23 cellular contexts compared by ENCODE assay signal in genomic region chr7:468141-468540, GRCh38. TPM values are rescaled to one million over a fixed set of nuclear protein-coding genes. Genes with fewer than 3 reads are reported as not detected.
DNase-seq lines count a peak whose midpoint lies in the region; ATAC-seq, FAIRE-seq and TF ChIP-seq lines count a peak whose summit lies in the region.
"Had no signal": no experiment of that assay in that cellular context is flagged by ENCODE, and none has a peak within 500 bp of the region (broad histone marks: within the 10 kb centered on the region; RNA-seq: fewer than 3 reads in every experiment).

No MANE protein-coding gene starts in this region.

- H3K4me1 ChIP-seq in skeletal muscle tissue (ENCODE audit: control insufficient read depth in 3 of 3, insufficient read depth in 3 of 3, low read length in 3 of 3): peaks cover 33 to 44% (median 44%) of the 10 kb centered on the region in 3 donors
- H3K4me1 ChIP-seq: BE2C had no signal

- H3K4me3 ChIP-seq in skeletal muscle tissue (ENCODE audit: low read length in 3 of 3): no peak overlapping the region
- H3K4me3 ChIP-seq: gastroesophageal sphincter, mucosa of descending colon, Peyer's patch, suprapubic skin had no signal

- CTCF ChIA-PET in RWPE1 (lab: Yijun Ruan, JAX): no interaction called here

- H3K27ac ChIP-seq in RWPE1 (peak overlapping the region; percentile 41; the same call in 1 of the 2 replicates), skeletal muscle tissue (ENCODE audit: low read depth, low read length) (peak overlapping the region; percentile 25)
- H3K27ac ChIP-seq: gastroesophageal sphincter, parathyroid adenoma, Peyer's patch, suprapubic skin had no signal

- no peak for ATAC-seq in GM21529 (IDR thresholded peaks at IDR 0.05; ENCODE audit: unreplicated experiment)
- ATAC-seq: gastroesophageal sphincter, mucosa of descending colon, SK-N-SH treated with all-trans-retinoic acid at 6 μM for 48 hours had no signal

- no peak for TF ChIP-seq CTCF in RWPE1 (conservative IDR thresholded peaks at IDR 0.05; ENCODE audit: low read depth)

- DNase-seq in NOMO-1 treated with DMSO at 0.1 percent for 48 hours (lab: John Stamatoyannopoulos, UW; ENCODE audit: unreplicated experiment) (peak; percentile 30), NOMO-1 treated with dmso at 0.1 percent for 144 hours (lab: John Stamatoyannopoulos, UW; ENCODE audit: unreplicated experiment) (no peak), RWPE1 (ENCODE audit: low spot score) (no peak), islet precursor cell (peak; percentile 4), HTR-8/SVneo (ENCODE audit: insufficient read length, low spot score) (no peak)
- no peak for DNase-seq in effector CD4-positive, alpha-beta T cell
- DNase-seq: activated CD4-positive, alpha-beta T cell treated with anti-CD3 and anti-CD28 coated beads, Interleukin-2, amount 10 ng/mL, durations not matched to agents 24 days and 14 days; activated naive CD8-positive, alpha-beta T cell treated with anti-CD3 and anti-CD28 coated beads, Interleukin-2, amount 50 U/mL, for 24 hours; BE2C; Karpas-422; NCI-H1105 treated with DMSO at 0.1 percent for 48 hours; NCI-H774; stimulated activated CD4-positive, alpha-beta T cell treated with anti-CD3 and anti-CD28 coated beads, Interleukin-4, amount 100 ng/mL, for 4 hours had no signal

- H3K9ac ChIP-seq in skeletal muscle tissue (ENCODE audit: low read depth in 1 of 3, low read length in 3 of 3): no peak overlapping the region
- H3K9ac ChIP-seq: parathyroid adenoma had no signal

- H3K27me3 ChIP-seq in skeletal muscle tissue (ENCODE audit: control insufficient read depth in 3 of 3, insufficient read depth in 3 of 3, low read length in 3 of 3): peaks cover 4 to 25% (median 6%) of the 10 kb centered on the region in 3 donors
- H3K27me3 ChIP-seq: BE2C, gastroesophageal sphincter, Peyer's patch had no signal

- H3K9me3 ChIP-seq in skeletal muscle tissue (ENCODE audit: control insufficient read depth in 3 of 3, low read length in 3 of 3): peaks cover 0 to 4% (median 0%) of the 10 kb centered on the region in 3 donors
- H3K9me3 ChIP-seq: gastroesophageal sphincter, mucosa of descending colon, Peyer's patch, suprapubic skin had no signal

- FAIRE-seq in HTR-8/SVneo (lab: Jason Lieb, UNC): no peak
- FAIRE-seq: GM12892, TTC549 had no signal

- H3K36me3 ChIP-seq in skeletal muscle tissue (ENCODE audit: control insufficient read depth in 3 of 3, insufficient read depth in 3 of 3, low read length in 3 of 3): no peaks in the 10 kb centered on the region
- H3K36me3 ChIP-seq: BE2C, gastroesophageal sphincter, Peyer's patch, suprapubic skin had no signal

- POLR2A ChIA-PET in RWPE1 (lab: Yijun Ruan, JAX; ENCODE audit: low non-redundant PET): no interaction called here

RNA-seq across cellular contexts. Expression of gene PDGFA, which starts 51.5 kb away (rescaled TPM):
- 44.4 TPM for total RNA-seq in skeletal muscle tissue

Comparison
In these comparisons a context has a peak if more than half of its experiments do, and no peak if none do; other contexts are left out.
1. DNase-seq: peak in NOMO-1 treated with DMSO at 0.1 percent for 48 hours (single experiment) and islet precursor cell (single experiment); none in NOMO-1 treated with dmso at 0.1 percent for 144 hours (single experiment), RWPE1 (single experiment), HTR-8/SVneo (single experiment) and effector CD4-positive, alpha-beta T cell (single experiment).